ENCODE assay signal across 9 cellular contexts in the genomic region with DNA sequence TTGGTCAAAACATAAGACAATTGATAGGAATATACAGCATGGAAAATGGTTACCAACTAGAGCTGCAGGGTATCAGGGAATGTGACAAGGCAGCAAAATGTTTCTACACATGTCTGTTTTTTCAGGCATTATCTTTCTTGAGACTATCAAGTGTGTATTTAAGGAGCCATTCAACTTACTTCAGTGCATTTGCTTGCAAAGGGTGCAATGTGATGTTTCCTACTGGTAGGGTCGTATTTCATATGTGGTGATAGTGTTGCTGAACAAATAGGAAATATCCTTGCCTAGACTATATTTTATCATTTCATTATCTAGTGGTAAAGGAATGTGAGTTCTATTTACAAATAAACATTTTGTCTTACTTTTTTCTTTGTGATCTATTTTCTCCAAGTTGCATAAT. TPM values are rescaled to one million over a fixed set of nuclear protein-coding genes. Genes with fewer than 3 reads are reported as not detected.
A peak's percentile ranks its signal among the peaks of the same experiment; 100 is the strongest.
DNase-seq lines count a peak whose midpoint lies in the region; ATAC-seq and TF ChIP-seq lines count a peak whose summit lies in the region.
"Had no signal": no experiment of that assay in that cellular context is flagged by ENCODE, and none has a peak within 500 bp of the region (broad histone marks: within the 10 kb centered on the region; RNA-seq: fewer than 3 reads in every experiment).

No MANE protein-coding gene starts in this region.

- TF ChIP-seq CTCF in RWPE2 (IDR thresholded peaks at IDR 0.05; ENCODE audit: poor library complexity, severe bottlenecking) (no peak), glutamatergic neuron (IDR thresholded peaks at IDR 0.05; ENCODE audit: partially characterized antibody, unreplicated experiment) (no peak)

- H3K36me3 Mint-ChIP-seq in activated T-cell treated with anti-CD3 and anti-CD28 coated beads, Interleukin-2, amount 50 U/mL, for 72 hours (ENCODE audit: insufficient read depth in 2 of 2) = peaks cover 4 to 18% of the 10 kb centered on the region in 2 donors
- peaks cover 45% of the 10 kb centered on the region for H3K36me3 Mint-ChIP-seq in dendritic cell treated with granulocyte-macrophage colony-stimulating factor and Interleukin-4, amounts not matched to agents 40 ng/mL and 50 ng/mL, for 4 days (ENCODE audit: low read depth)
- peaks cover 29 to 34% of the 10 kb centered on the region in 2 donors for H3K36me3 Mint-ChIP-seq in stimulated activated naive B cell treated with anti-CD40 and anti-IgM and Interleukin-4, amounts not matched to agents 10 μg/mL and 1 μg/mL and 100 μg/mL, for 72 hours
- H3K36me3 Mint-ChIP-seq in glutamatergic neuron (ENCODE audit: unreplicated experiment) = no peaks in the 10 kb centered on the region

- peak overlapping the region; percentile 71 for H3K27ac ChIP-seq in RWPE2 (ENCODE audit: poor library complexity, severe bottlenecking)
- H3K27ac ChIP-seq: C4-2B had no signal

- H3K27ac Mint-ChIP-seq in activated T-cell treated with anti-CD3 and anti-CD28 coated beads, Interleukin-2, amount 50 U/mL, for 72 hours = peak overlapping the region; percentile 97
- H3K27ac Mint-ChIP-seq in dendritic cell treated with granulocyte-macrophage colony-stimulating factor and Interleukin-4, amounts not matched to agents 40 ng/mL and 50 ng/mL, for 4 days = peak overlapping the region; percentile 91
- peak overlapping the region; percentile 51 for H3K27ac Mint-ChIP-seq in stimulated activated naive B cell treated with anti-CD40 and anti-IgM and Interleukin-4, amounts not matched to agents 10 μg/mL and 1 μg/mL and 100 μg/mL, for 72 hours
- no peak overlapping the region for H3K27ac Mint-ChIP-seq in glutamatergic neuron (ENCODE audit: unreplicated experiment)

- ATAC-seq in activated T-cell treated with anti-CD3 and anti-CD28 coated beads, Interleukin-2, amount 50 U/mL, for 72 hours (replicated peaks in 1 of 2) = no peak
- no peak for ATAC-seq in RWPE2 (ENCODE audit: low read depth)
- ATAC-seq in stimulated activated naive B cell treated with anti-CD40 and anti-IgM and Interleukin-4, amounts not matched to agents 10 μg/mL and 1 μg/mL and 100 μg/mL, for 72 hours (replicated peaks) = no peak

- no peaks in the 10 kb centered on the region for H3K36me3 ChIP-seq in RWPE2 (ENCODE audit: low read depth)

- H3K27me3 Mint-ChIP-seq in activated T-cell treated with anti-CD3 and anti-CD28 coated beads, Interleukin-2, amount 50 U/mL, for 72 hours (ENCODE audit: low read depth) = no peaks in the 10 kb centered on the region
- H3K27me3 Mint-ChIP-seq in dendritic cell treated with granulocyte-macrophage colony-stimulating factor and Interleukin-4, amounts not matched to agents 40 ng/mL and 50 ng/mL, for 4 days = no peaks in the 10 kb centered on the region
- H3K27me3 Mint-ChIP-seq in stimulated activated naive B cell treated with anti-CD40 and anti-IgM and Interleukin-4, amounts not matched to agents 10 μg/mL and 1 μg/mL and 100 μg/mL, for 72 hours = no peaks in the 10 kb centered on the region
- H3K27me3 Mint-ChIP-seq in glutamatergic neuron (ENCODE audit: unreplicated experiment) = no peaks in the 10 kb centered on the region

- H3K4me3 ChIP-seq in RWPE2 (ENCODE audit: severe bottlenecking) = no peak overlapping the region

- no peaks in the 10 kb centered on the region for H3K27me3 ChIP-seq in RWPE2 (ENCODE audit: insufficient read depth, poor library complexity, severe bottlenecking)

- intact Hi-C loops in dendritic cell treated with granulocyte-macrophage colony-stimulating factor and Interleukin-4, amounts not matched to agents 40 ng/mL and 50 ng/mL, for 4 days (cut with micrococcal nuclease) = loop anchor here (2.0 kb wide), 1 partner anchor 16 kb away; no protein-coding TSS in a partner anchor

- H3K9me3 ChIP-seq in RWPE2 (ENCODE audit: severe bottlenecking) = no peaks in the 10 kb centered on the region

- H3K9me3 Mint-ChIP-seq in activated T-cell treated with anti-CD3 and anti-CD28 coated beads, Interleukin-2, amount 50 U/mL, for 72 hours = no peaks in the 10 kb centered on the region
- H3K9me3 Mint-ChIP-seq in dendritic cell treated with granulocyte-macrophage colony-stimulating factor and Interleukin-4, amounts not matched to agents 40 ng/mL and 50 ng/mL, for 4 days = peaks cover 8% of the 10 kb centered on the region
- no peaks in the 10 kb centered on the region for H3K9me3 Mint-ChIP-seq in stimulated activated naive B cell treated with anti-CD40 and anti-IgM and Interleukin-4, amounts not matched to agents 10 μg/mL and 1 μg/mL and 100 μg/mL, for 72 hours
- H3K9me3 Mint-ChIP-seq in glutamatergic neuron (ENCODE audit: unreplicated experiment) = no peaks in the 10 kb centered on the region

- peak overlapping the region; percentile 74 to 92 for H3K4me3 Mint-ChIP-seq in activated T-cell treated with anti-CD3 and anti-CD28 coated beads, Interleukin-2, amount 50 U/mL, for 72 hours
- H3K4me3 Mint-ChIP-seq in dendritic cell treated with granulocyte-macrophage colony-stimulating factor and Interleukin-4, amounts not matched to agents 40 ng/mL and 50 ng/mL, for 4 days = no peak overlapping the region
- no peak overlapping the region for H3K4me3 Mint-ChIP-seq in stimulated activated naive B cell treated with anti-CD40 and anti-IgM and Interleukin-4, amounts not matched to agents 10 μg/mL and 1 μg/mL and 100 μg/mL, for 72 hours
- no peak overlapping the region for H3K4me3 Mint-ChIP-seq in glutamatergic neuron (ENCODE audit: unreplicated experiment)

- DNase-seq in activated T-cell treated with anti-CD3 and anti-CD28 coated beads, Interleukin-2, amount 50 U/mL, for 72 hours = no peak
- DNase-seq in activated T-cell treated with anti-CD3 and anti-CD28 coated beads, Interleukin-2, amount 50 U/mL, for 1 hour = no peak
- DNase-seq in RWPE2 (ENCODE audit: low spot score) (no peak), glutamatergic neuron (no peak), NCI-H2227 treated with DMSO at 0.1 percent for 48 hours (lab: John Stamatoyannopoulos, UW) (no peak), foreskin melanocyte (no peak)
- no peak for DNase-seq in stimulated activated naive B cell treated with anti-CD40 and anti-IgM and Interleukin-4, amounts not matched to agents 10 μg/mL and 1 μg/mL and 100 μg/mL, for 72 hours

- H3K4me1 Mint-ChIP-seq in activated T-cell treated with anti-CD3 and anti-CD28 coated beads, Interleukin-2, amount 50 U/mL, for 72 hours (ENCODE audit: low read depth) = peaks cover 94% of the 10 kb centered on the region
- peaks cover 27% of the 10 kb centered on the region for H3K4me1 Mint-ChIP-seq in dendritic cell treated with granulocyte-macrophage colony-stimulating factor and Interleukin-4, amounts not matched to agents 40 ng/mL and 50 ng/mL, for 4 days (ENCODE audit: low read depth)
- peaks cover 42 to 77% of the 10 kb centered on the region in 2 donors for H3K4me1 Mint-ChIP-seq in stimulated activated naive B cell treated with anti-CD40 and anti-IgM and Interleukin-4, amounts not matched to agents 10 μg/mL and 1 μg/mL and 100 μg/mL, for 72 hours
- peaks cover 15% of the 10 kb centered on the region for H3K4me1 Mint-ChIP-seq in glutamatergic neuron (ENCODE audit: low read depth, unreplicated experiment)

- peaks cover 22% of the 10 kb centered on the region for H3K4me1 ChIP-seq in RWPE2 (ENCODE audit: insufficient read depth, poor library complexity, severe bottlenecking)

RNA-seq across cellular contexts. Expression of gene PTPRC, which starts 42.4 kb away (rescaled TPM):
- total RNA-seq in activated T-cell treated with anti-CD3 and anti-CD28 coated beads, Interleukin-2, amount 50 U/mL, for 72 hours = 100 to 1,000 TPM; 490 to 545 TPM
- total RNA-seq in glutamatergic neuron (ENCODE audit: unreplicated experiment) = not detected

Comparison
In these comparisons a context has a peak if more than half of its experiments do, and no peak if none do; other contexts are left out.
1. H3K4me3 Mint-ChIP-seq: peak in activated T-cell treated with anti-CD3 and anti-CD28 coated beads, Interleukin-2, amount 50 U/mL, for 72 hours (2 of 2); none in dendritic cell treated with granulocyte-macrophage colony-stimulating factor and Interleukin-4, amounts not matched to agents 40 ng/mL and 50 ng/mL, for 4 days (single experiment), stimulated activated naive B cell treated with anti-CD40 and anti-IgM and Interleukin-4, amounts not matched to agents 10 μg/mL and 1 μg/mL and 100 μg/mL, for 72 hours (0 of 2) and glutamatergic neuron (single experiment).
2. RNA of gene PTPRC, which starts 42.4 kb away (total RNA-seq): 490 to 545 TPM in activated T-cell treated with anti-CD3 and anti-CD28 coated beads, Interleukin-2, amount 50 U/mL, for 72 hours; not detected in glutamatergic neuron (single experiment); every median in the first group is over 100 times any median in the second.